Comparison of ENCODE assay signal across 24 cellular contexts in the genomic region with DNA sequence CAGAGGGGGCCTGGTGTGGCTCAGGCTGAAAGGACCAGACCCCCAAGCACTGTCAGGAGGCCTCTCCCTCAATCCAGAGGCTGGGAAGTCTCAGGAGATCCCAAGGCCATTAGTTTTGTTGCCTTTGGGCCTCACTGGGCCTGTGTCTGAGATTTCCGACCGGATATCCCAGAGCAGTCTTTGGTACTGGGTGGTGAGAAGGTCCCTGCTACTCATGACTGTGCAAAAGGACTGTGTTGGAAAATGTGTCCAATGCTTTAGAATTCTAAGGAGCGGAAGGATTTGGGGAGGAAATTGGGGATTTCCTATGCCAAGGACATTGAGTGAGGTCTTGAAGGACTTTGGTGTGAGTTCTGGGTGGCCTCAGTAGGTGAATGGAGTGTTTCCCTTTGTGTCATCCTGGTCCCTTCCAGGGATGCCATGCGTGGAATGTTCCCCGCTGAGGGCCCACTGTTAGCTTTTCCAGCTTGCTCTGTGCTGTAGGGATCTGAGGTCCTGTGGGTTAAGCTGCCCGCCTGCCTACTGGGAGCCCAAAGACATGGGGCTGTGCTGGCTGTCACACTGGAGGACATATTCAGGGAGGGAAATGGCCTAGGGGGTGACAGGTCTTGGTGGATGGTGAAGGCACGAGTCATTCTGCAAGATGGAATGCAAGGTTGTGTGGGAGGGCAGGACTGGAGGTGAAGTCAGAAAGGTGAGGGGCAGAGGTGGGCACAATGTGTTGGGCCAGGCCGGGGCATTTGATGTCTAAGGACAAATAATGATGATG. TPM values are rescaled to one million over a fixed set of nuclear protein-coding genes. Genes with fewer than 3 reads are reported as not detected.
DNase-seq lines count a peak whose midpoint lies in the region; ATAC-seq and TF ChIP-seq lines count a peak whose summit lies in the region.
"Had no signal": no experiment of that assay in that cellular context is flagged by ENCODE, and none has a peak within 500 bp of the region (broad histone marks: within the 10 kb centered on the region; RNA-seq: fewer than 3 reads in every experiment).

No MANE protein-coding gene starts in this region.

- peak overlapping the region; percentile 46 for H3K27ac Mint-ChIP-seq in type B pancreatic cell
- H3K27ac Mint-ChIP-seq: activated CD8-positive, alpha-beta T cell treated with anti-CD3 and anti-CD28 coated beads, Interleukin-2, amount 10 ng/mL, durations not matched to agents 7 days and 5 days had no signal

- H3K4me3 ChIP-seq in right cardiac atrium (ENCODE audit: low read length) (no peak overlapping the region), body of pancreas (no peak overlapping the region), mesodermal cell (ENCODE audit: extremely low read depth, insufficient read depth, low read length, poor library complexity, severe bottlenecking) (no peak overlapping the region)
- H3K4me3 ChIP-seq: A549, BLaER1, esophagus muscularis mucosa, gastrocnemius medialis, GM12878 had no signal

- peaks cover 45% of the 10 kb centered on the region for H3K4me1 ChIP-seq in right cardiac atrium (ENCODE audit: control insufficient read depth, insufficient read depth, low read length)
- H3K4me1 ChIP-seq in body of pancreas = peaks cover 18% of the 10 kb centered on the region
- peaks cover 54% of the 10 kb centered on the region for H3K4me1 ChIP-seq in mesodermal cell (ENCODE audit: control insufficient read depth, insufficient read depth, low read length, poor library complexity, severe bottlenecking)

- H3K9me3 ChIP-seq in right cardiac atrium (ENCODE audit: control insufficient read depth, low read length) (no peaks in the 10 kb centered on the region), body of pancreas (no peaks in the 10 kb centered on the region), mesodermal cell (ENCODE audit: control insufficient read depth, low read length) (no peaks in the 10 kb centered on the region)
- H3K9me3 ChIP-seq: A549, BLaER1, esophagus muscularis mucosa, gastrocnemius medialis had no signal

- H3K27me3 Mint-ChIP-seq in type B pancreatic cell = no peaks in the 10 kb centered on the region

- H3K27ac ChIP-seq in right cardiac atrium (ENCODE audit: low read length) (peak overlapping the region; percentile 20), body of pancreas (no peak overlapping the region), mesodermal cell (ENCODE audit: low read depth, low read length, severe bottlenecking) (peak overlapping the region; percentile 74)
- H3K27ac ChIP-seq: BLaER1, esophagus muscularis mucosa, gastrocnemius medialis, KMS-11 had no signal

- 69% methylated on average over 8 of the region's 8 CpGs for WGBS in right cardiac atrium
- WGBS in body of pancreas, 2 donors = 90 to 92% methylated on average over 8 of the region's 8 CpGs
- 96 to 100% methylated on average over 5 to 8 of the region's 8 CpGs for WGBS in mesodermal cell (ENCODE audit: insufficient coverage in 2 of 2), 2 experiments

- H3K9me3 Mint-ChIP-seq in type B pancreatic cell = no peaks in the 10 kb centered on the region
- H3K9me3 Mint-ChIP-seq: activated T-cell treated with anti-CD3 and anti-CD28 coated beads, Interleukin-2, amount 50 U/mL, for 4 hours had no signal

- peak in 1 of 3 donors; percentile 49 for DNase-seq in right cardiac atrium
- no peak for DNase-seq in Right ventricle myocardium superior
- DNase-seq in body of pancreas = no peak
- no peak for DNase-seq in type B pancreatic cell (ENCODE audit: extremely low spot score, unreplicated experiment)
- no peak for DNase-seq in DMS79 (lab: John Stamatoyannopoulos, UW)
- DNase-seq in amygdala (lab: John Stamatoyannopoulos, UW) = no peak
- DNase-seq in NCI-H1436 treated with DMSO at 0.1 percent for 48 hours (lab: John Stamatoyannopoulos, UW) = no peak
- DNase-seq: activated CD4-positive, CD25-positive, alpha-beta regulatory T cell; activated CD8-positive, alpha-beta T cell treated with anti-CD3 and anti-CD28 coated beads, Interleukin-2, amount 10 ng/mL, durations not matched to agents 7 days and 5 days; activated naive CD4-positive, alpha-beta T cell treated with anti-CD3 and anti-CD28 coated beads, Interleukin-2, amount 50 U/mL, for 16 hours; activated T-cell treated with anti-CD3 and anti-CD28 coated beads, Interleukin-2, amount 50 U/mL, for 4 hours; cerebellar nuclear complex; gastrocnemius medialis; GF-D8; kidney glomerular epithelial cell; NCI-H1930; NCI-H345; stimulated activated CD4-positive, alpha-beta T cell treated with anti-CD3 and anti-CD28 coated beads, Interleukin-12 subunit alpha, Interleukin-12 subunit beta, amount 100 ng/mL, for 4 hours had no signal

- H3K4me1 Mint-ChIP-seq in type B pancreatic cell (ENCODE audit: unreplicated experiment) = peaks cover 55% of the 10 kb centered on the region

- TF ChIP-seq CTCF in body of pancreas (IDR thresholded peaks at IDR 0.05) = no peak
- no peak for TF ChIP-seq CTCF in type B pancreatic cell (conservative IDR thresholded peaks at IDR 0.05)

- H3K36me3 ChIP-seq in body of pancreas (replicated peaks in 1 of 2; ENCODE audit: insufficient read depth in 1 of 2, low read depth in 2 of 2) (peaks cover 0 to 2% of the 10 kb centered on the region in 2 donors), mesodermal cell (ENCODE audit: control insufficient read depth, insufficient read depth, low read length) (peaks cover 100% of the 10 kb centered on the region)
- H3K36me3 ChIP-seq: BLaER1, gastrocnemius medialis had no signal

- ATAC-seq in right cardiac atrium = peak; percentile 19 to 65
- no peak for ATAC-seq in Right ventricle myocardium superior (ENCODE audit: poor library complexity)
- ATAC-seq in body of pancreas = peak; percentile 36
- ATAC-seq: A549; activated CD8-positive, alpha-beta T cell treated with anti-CD3 and anti-CD28 coated beads, Interleukin-2, amount 10 ng/mL, durations not matched to agents 7 days and 5 days; activated T-cell treated with anti-CD3 and anti-CD28 coated beads, Interleukin-2, amount 50 U/mL, for 4 hours; gastrocnemius medialis; GM12878 had no signal

- peaks cover 30% of the 10 kb centered on the region for H3K36me3 Mint-ChIP-seq in type B pancreatic cell

- H3K27me3 ChIP-seq in right cardiac atrium (ENCODE audit: control insufficient read depth, insufficient read depth) (no peaks in the 10 kb centered on the region), body of pancreas (no peaks in the 10 kb centered on the region)
- H3K27me3 ChIP-seq: BLaER1, esophagus muscularis mucosa, gastrocnemius medialis had no signal

- intact Hi-C loops in right cardiac atrium (cut with DNase I) (loop anchor here in 2 of 4 donors (5.0 kb wide), 1 partner anchor 44 kb away; no protein-coding TSS in a partner anchor), Right ventricle myocardium superior (cut with DNase I) (no loop called here), body of pancreas (cut with DNase I) (no loop called here)

- H3K4me3 Mint-ChIP-seq in type B pancreatic cell = no peak overlapping the region
- H3K4me3 Mint-ChIP-seq: activated CD8-positive, alpha-beta T cell treated with anti-CD3 and anti-CD28 coated beads, Interleukin-2, amount 10 ng/mL, durations not matched to agents 7 days and 5 days; activated T-cell treated with anti-CD3 and anti-CD28 coated beads, Interleukin-2, amount 50 U/mL, for 4 hours had no signal

- TF ChIP-seq POLR2A in body of pancreas (IDR thresholded peaks at IDR 0.05) = no peak

RNA-seq across cellular contexts. Expression of a gene that starts 16.4 kb away (rescaled TPM):
- 10 to 100 TPM; 54.5 to 68.8 (median 63.2) TPM for total RNA-seq in right cardiac atrium
- polyA plus RNA-seq in right cardiac atrium = 31.6 TPM
- total RNA-seq in Right ventricle myocardium superior = 14.1 TPM
- total RNA-seq in body of pancreas = 10 to 100 TPM; 14.0 to 25.4 TPM
- polyA plus RNA-seq in mesodermal cell (2013, experiment 1 of 2) = 111 TPM
- polyA plus RNA-seq in mesodermal cell (2013, experiment 2 of 2) = 96.8 TPM
- 27.0 and 31.7 TPM in 2 replicates for total RNA-seq in type B pancreatic cell (ENCODE audit: low replicate concordance)

Comparison
In these comparisons a context has a peak if more than half of its experiments do, and no peak if none do; other contexts are left out.
1. H3K27ac ChIP-seq: peak in right cardiac atrium (single experiment) and mesodermal cell (single experiment); none in body of pancreas (0 of 4).